ENCODE assay signal across 11 cellular contexts in genomic region chr4:75659512-75660031, GRCh38. TPM values are rescaled to one million over a fixed set of nuclear protein-coding genes. Genes with fewer than 3 reads are reported as not detected.
"Had no signal": no experiment of that assay in that cellular context is flagged by ENCODE, and none has a peak within 500 bp of the region (broad histone marks: within the 10 kb centered on the region; RNA-seq: fewer than 3 reads in every experiment).

No MANE protein-coding gene starts in this region.

- H3K9me3 Mint-ChIP-seq: activated naive CD4-positive, alpha-beta T cell treated with anti-CD3 and anti-CD28 coated beads for 36 hours; activated T-cell treated with anti-CD3 and anti-CD28 coated beads, Interleukin-2, amount 50 U/mL, for 4 hours; brain; dendritic cell treated with granulocyte-macrophage colony-stimulating factor and Interleukin-4, amounts not matched to agents 40 ng/mL and 50 ng/mL, for 4 days; effector memory CD8-positive, alpha-beta T cell; naive thymus-derived CD4-positive, alpha-beta T cell had no signal

- H3K4me3 Mint-ChIP-seq: activated naive CD4-positive, alpha-beta T cell treated with anti-CD3 and anti-CD28 coated beads for 36 hours; activated T-cell treated with anti-CD3 and anti-CD28 coated beads, Interleukin-2, amount 50 U/mL, for 4 hours; brain; dendritic cell treated with granulocyte-macrophage colony-stimulating factor and Interleukin-4, amounts not matched to agents 40 ng/mL and 50 ng/mL, for 4 days; effector memory CD8-positive, alpha-beta T cell had no signal

- H3K27me3 Mint-ChIP-seq: brain; dendritic cell treated with granulocyte-macrophage colony-stimulating factor and Interleukin-4, amounts not matched to agents 40 ng/mL and 50 ng/mL, for 4 days; effector memory CD8-positive, alpha-beta T cell; naive thymus-derived CD4-positive, alpha-beta T cell had no signal

- H3K27ac Mint-ChIP-seq: dendritic cell treated with granulocyte-macrophage colony-stimulating factor and Interleukin-4, amounts not matched to agents 40 ng/mL and 50 ng/mL, for 4 days had no signal

- ATAC-seq: activated T-cell treated with anti-CD3 and anti-CD28 coated beads, Interleukin-2, amount 50 U/mL, for 4 hours; effector memory CD8-positive, alpha-beta T cell; naive thymus-derived CD4-positive, alpha-beta T cell had no signal

- DNase-seq: activated CD4-positive, CD25-positive, alpha-beta regulatory T cell treated with anti-CD3 and anti-CD28 coated beads, Interleukin-2, amount 50 U/mL, for 72 hours; activated naive CD4-positive, alpha-beta T cell treated with anti-CD3 and anti-CD28 coated beads for 36 hours; activated T-cell treated with anti-CD3 and anti-CD28 coated beads, Interleukin-2, amount 50 U/mL, for 4 hours; amniotic stem cell; effector memory CD8-positive, alpha-beta T cell; hypothalamus; naive thymus-derived CD4-positive, alpha-beta T cell; posterior cingulate gyrus had no signal

RNA-seq across cellular contexts. Expression of gene CDKL2, which starts 29.2 kb away (rescaled TPM):
- total RNA-seq: skeletal muscle tissue had no signal
